In the genomic region with DNA sequence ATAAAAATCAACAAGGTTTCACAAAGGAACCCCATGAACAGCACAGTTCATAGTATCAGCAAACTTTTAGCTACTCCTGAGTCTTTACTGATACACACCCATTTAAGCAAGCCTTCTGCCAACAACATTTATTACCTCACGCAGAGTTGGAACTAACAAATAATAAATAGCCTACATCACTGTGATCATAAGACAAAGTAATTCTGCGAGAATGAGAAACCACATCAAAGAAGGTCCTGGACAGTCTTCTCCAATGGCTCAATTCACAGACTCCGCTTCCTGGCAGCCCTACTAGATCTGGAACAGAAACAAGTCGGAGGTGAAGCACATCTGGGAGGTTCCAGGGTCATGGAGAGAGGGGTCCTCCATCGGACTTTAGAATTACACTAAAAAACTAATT, we compare ENCODE assay signal across 26 cellular contexts. TPM values are rescaled to one million over a fixed set of nuclear protein-coding genes. Genes with fewer than 3 reads are reported as not detected.
"Had no signal": no experiment of that assay in that cellular context is flagged by ENCODE, and none has a peak within 500 bp of the region (broad histone marks: within the 10 kb centered on the region; RNA-seq: fewer than 3 reads in every experiment).

No MANE protein-coding gene starts in this region.

- H3K36me3 Mint-ChIP-seq: type B pancreatic cell had no signal

- H3K27me3 ChIP-seq: gastroesophageal sphincter, right atrium auricular region, sigmoid colon, vagina had no signal

- DNase-seq: effector CD4-positive, alpha-beta T cell; foreskin fibroblast; naive thymus-derived CD4-positive, alpha-beta T cell; nephron progenitor cell; psoas muscle; sigmoid colon; stimulated activated CD4-positive, alpha-beta T cell treated with anti-CD3 and anti-CD28 coated beads, Interleukin-2, amount 100 ng/mL, for 24 hours; stimulated activated CD4-positive, alpha-beta T cell treated with anti-CD3 and anti-CD28 coated beads, Interleukin-4, amount 100 ng/mL, for 4 hours; stimulated activated naive CD4-positive, alpha-beta T cell treated with Interleukin-2 at 50 U/mL for 16 hours had no signal

- H3K4me3 Mint-ChIP-seq: naive thymus-derived CD4-positive, alpha-beta T cell; nephron progenitor cell; type B pancreatic cell had no signal

- H3K4me3 ChIP-seq: coronary artery, gastroesophageal sphincter, psoas muscle, right atrium auricular region, sigmoid colon, skin epidermis, vagina had no signal

- H3K36me3 ChIP-seq: gastroesophageal sphincter, right atrium auricular region, sigmoid colon, vagina had no signal

- H3K27me3 Mint-ChIP-seq: type B pancreatic cell had no signal

- H3K4me1 ChIP-seq: psoas muscle, right atrium auricular region, sigmoid colon had no signal

- H3K9me3 ChIP-seq: gastroesophageal sphincter, psoas muscle, right atrium auricular region, sigmoid colon, vagina had no signal

- H3K27ac ChIP-seq: coronary artery, gastroesophageal sphincter, psoas muscle, right atrium auricular region, sigmoid colon, skin epidermis, vagina had no signal

- ATAC-seq: gastroesophageal sphincter; naive thymus-derived CD4-positive, alpha-beta T cell; psoas muscle had no signal

- H3K9me3 Mint-ChIP-seq: naive thymus-derived CD4-positive, alpha-beta T cell; nephron progenitor cell; type B pancreatic cell had no signal

- H3K27ac Mint-ChIP-seq: naive thymus-derived CD4-positive, alpha-beta T cell; nephron progenitor cell; type B pancreatic cell had no signal

RNA-seq across cellular contexts. Expression of a gene that starts 37.0 kb away (rescaled TPM):
- total RNA-seq: cerebellum; dermis microvascular lymphatic vessel endothelial cell; fibroblast of lung; kidney epithelial cell; liver; lung microvascular endothelial cell; mesenteric fat pad; mononuclear cell; naive thymus-derived CD4-positive, alpha-beta T cell; osteoblast; psoas muscle; right atrium auricular region; sigmoid colon; vagina had no signal
- polyA plus RNA-seq: esophagus; fibroblast of lung; liver; naive thymus-derived CD4-positive, alpha-beta T cell; sigmoid colon; thymus had no signal
